In the genomic region with DNA sequence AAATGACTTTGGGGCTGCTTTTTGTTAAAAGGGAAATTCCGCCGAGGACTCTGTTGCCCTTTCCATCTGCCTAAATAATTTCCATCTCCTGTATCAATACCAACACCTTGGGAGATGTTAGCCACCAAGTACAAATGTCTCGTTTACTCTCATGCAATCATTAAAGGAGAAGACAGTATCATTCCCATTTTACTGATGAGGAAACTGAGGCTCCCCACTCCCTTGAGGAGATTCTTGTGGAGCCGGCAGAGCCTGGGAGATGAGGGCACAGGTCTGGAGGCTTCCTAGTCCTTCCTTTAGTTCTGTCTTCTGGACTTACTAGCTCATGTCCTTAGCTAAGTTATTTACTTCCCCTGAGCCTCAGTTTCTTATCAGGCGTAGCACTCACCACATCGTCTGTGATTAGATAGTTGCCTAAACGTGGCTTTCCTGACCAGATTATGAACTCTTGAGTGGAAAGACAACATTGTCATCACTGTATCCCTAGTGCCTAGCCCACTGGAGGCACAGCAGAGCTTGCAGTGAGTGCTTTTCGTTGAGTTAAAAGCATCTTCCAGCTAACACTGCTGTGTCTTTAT, we compare ENCODE assay signal across 18 cellular contexts.
A peak's percentile ranks its signal among the peaks of the same experiment; 100 is the strongest.
DNase-seq lines count a peak whose midpoint lies in the region; ATAC-seq and TF ChIP-seq lines count a peak whose summit lies in the region.
"Had no signal": no experiment of that assay in that cellular context is flagged by ENCODE, and none has a peak within 500 bp of the region (broad histone marks: within the 10 kb centered on the region; RNA-seq: fewer than 3 reads in every experiment).

No MANE protein-coding gene starts in this region.

- no peak overlapping the region for H3K23ac ChIP-seq in IMR-90 (ENCODE audit: low read depth, low read length)

- no peaks in the 10 kb centered on the region for H3K36me3 ChIP-seq in IMR-90 (ENCODE audit: control insufficient read depth, insufficient read depth, low read length)
- H3K36me3 ChIP-seq: SJCRH30 had no signal

- H2BK5ac ChIP-seq in IMR-90 (ENCODE audit: low read depth, low read length, poor library complexity, severe bottlenecking): no peak overlapping the region

- no peaks in the 10 kb centered on the region for H3K27me3 Mint-ChIP-seq in WTC11 (ENCODE audit: low read depth)
- H3K27me3 Mint-ChIP-seq: B cell had no signal

- H4K91ac ChIP-seq in IMR-90 (ENCODE audit: insufficient read depth, low read depth, low read length): no peak overlapping the region

- H3K79me1 ChIP-seq in IMR-90 (ENCODE audit: low read depth in 1 of 2, low read length in 2 of 2): no peaks in the 10 kb centered on the region

- CTCF ChIA-PET in IMR-90 (lab: Yijun Ruan, JAX) (no interaction called here), WTC11 (lab: Charles Lee) (interaction anchor here (1.4 kb wide), 1 partner anchor 19 kb away, joined by 5 read pairs; no protein-coding TSS in a partner anchor)

- dilution Hi-C loops in IMR-90 (cut with HindIII; ENCODE audit: low sequenced_read_pairs, unreplicated experiment): no loop called here

- H2AK9ac ChIP-seq in IMR-90 (replicated peaks; ENCODE audit: low read depth, low read length, poor library complexity): no peak overlapping the region

- H3K9me3 ChIP-seq in IMR-90 (ENCODE audit: control insufficient read depth, insufficient read depth, low read length): no peaks in the 10 kb centered on the region
- H3K9me3 ChIP-seq: SJCRH30 had no signal

- in situ Hi-C loops in IMR-90 (cut with MboI; ENCODE audit: low sequenced_read_pairs): no loop called here

- no peak overlapping the region for H2BK120ac ChIP-seq in IMR-90 (ENCODE audit: low read depth, low read length)

- no peak overlapping the region for H4K8ac ChIP-seq in IMR-90 (ENCODE audit: low read depth in 2 of 2, low read length in 2 of 2)

- H3K18ac ChIP-seq in IMR-90 (ENCODE audit: low read depth, low read length): no peak overlapping the region

- H3K9ac ChIP-seq in IMR-90 (ENCODE audit: low read depth, low read length): no peak overlapping the region

- TF ChIP-seq POLR2A in IMR-90 (IDR thresholded peaks at IDR 0.05; ENCODE audit: low read depth, low read length): no peak

- no peak for TF ChIP-seq CTCF in IMR-90 (conservative IDR thresholded peaks at IDR 0.05; ENCODE audit: low read depth, low read length)
- no peak for TF ChIP-seq CTCF in WTC11 (IDR thresholded peaks at IDR 0.05)
- TF ChIP-seq CTCF in foreskin keratinocyte (conservative IDR thresholded peaks at IDR 0.05): no peak

- no peak overlapping the region for H3K4me3 Mint-ChIP-seq in WTC11
- H3K4me3 Mint-ChIP-seq: B cell, HFFc6 had no signal

- H2AK5ac ChIP-seq in IMR-90 (ENCODE audit: low read depth, low read length): no peak overlapping the region

- H3K36me3 Mint-ChIP-seq in WTC11: peaks cover 4% of the 10 kb centered on the region

- peaks cover 31% of the 10 kb centered on the region for H3K4me1 Mint-ChIP-seq in WTC11
- H3K4me1 Mint-ChIP-seq: B cell had no signal

- H2AFZ ChIP-seq in IMR-90 (replicated peaks; ENCODE audit: low read length, poor library complexity): no peak overlapping the region

- H3K9me1 ChIP-seq in IMR-90 (ENCODE audit: insufficient read depth, low read length): peaks cover 3% of the 10 kb centered on the region; the same call in 1 of the 2 replicates

- no peak overlapping the region for H3K56ac ChIP-seq in IMR-90 (ENCODE audit: extremely low read depth, insufficient read depth, low read length)

- no peak overlapping the region for H2BK20ac ChIP-seq in IMR-90 (ENCODE audit: low read depth, low read length)

- peaks cover 4% of the 10 kb centered on the region for H3K9me3 Mint-ChIP-seq in WTC11

- H3K27ac ChIP-seq in IMR-90 (ENCODE audit: insufficient read depth, low read length): no peak overlapping the region
- H3K27ac ChIP-seq in foreskin keratinocyte: peak overlapping the region; percentile 80
- H3K27ac ChIP-seq: SJCRH30 had no signal

- intact Hi-C loops in IMR-90 (cut with micrococcal nuclease): no loop called here

- no TSS peak for BruUV-seq in IMR-90 (replicated peaks; lab: Mats Ljungman, UMichigan)

- WGBS in IMR-90 (ENCODE audit: extremely low coverage in 2 of 2, insufficient read length in 1 of 2), 2 experiments: 0% methylated on average over 1 of the region's 8 CpGs; no CpG with 5 or more reads in 1 of the 2 experiments

- no peak overlapping the region for H4K5ac ChIP-seq in IMR-90 (ENCODE audit: low read depth, low read length)

- H3K27ac Mint-ChIP-seq in WTC11: peak overlapping the region; percentile 38; the same call in 1 of the 2 replicates
- H3K27ac Mint-ChIP-seq: B cell, HFFc6 had no signal

- no peaks in the 10 kb centered on the region for H3K27me3 ChIP-seq in IMR-90 (ENCODE audit: control insufficient read depth, insufficient read depth, low read length)
- H3K27me3 ChIP-seq in foreskin keratinocyte: no peaks in the 10 kb centered on the region
- H3K27me3 ChIP-seq: SJCRH30 had no signal

- no peak for TF ChIP-seq RAD21 in IMR-90 (IDR thresholded peaks at IDR 0.05; ENCODE audit: low read length)

- POLR2A ChIA-PET in IMR-90 (lab: Charles Lee; ENCODE audit: unreplicated experiment) (no interaction called here), WTC11 (lab: Charles Lee) (no interaction called here)

- H3K4me1 ChIP-seq in IMR-90 (ENCODE audit: control insufficient read depth, insufficient read depth, low read length) (peaks cover 6% of the 10 kb centered on the region), foreskin keratinocyte (peaks cover 17% of the 10 kb centered on the region)
- H3K4me1 ChIP-seq: SJCRH30 had no signal

- H3K4me3 ChIP-seq in IMR-90 (ENCODE audit: insufficient read depth, low read depth, low read length): no peak overlapping the region
- H3K4me3 ChIP-seq: SJCRH30 had no signal

- H4K20me1 ChIP-seq in IMR-90 (ENCODE audit: insufficient read depth, low read length): no peaks in the 10 kb centered on the region

- ATAC-seq in IMR-90 (ENCODE audit: low read depth): no peak
- ATAC-seq in WTC11: no peak
- no peak for ATAC-seq in foreskin keratinocyte
- ATAC-seq in GM18858 (IDR thresholded peaks at IDR 0.05; ENCODE audit: unreplicated experiment): no peak
- ATAC-seq: Panc1 had no signal

- H2BK15ac ChIP-seq in IMR-90 (ENCODE audit: low read depth, low read length): no peak overlapping the region

- H3K14ac ChIP-seq in IMR-90 (replicated peaks; ENCODE audit: low read depth, low read length): 0 out of 2 replicates have a peak overlapping the region, but pooled peaks have one; percentile 16

- peak; percentile 6 for DNase-seq in activated effector memory CD4-positive, alpha-beta T cell treated with anti-CD3 and anti-CD28 coated beads, Interleukin-2, amount 50 U/mL, for 16 hours
- no peak for DNase-seq in activated effector memory CD4-positive, alpha-beta T cell treated with Interleukin-2 at 50 U/mL for 16 hours
- DNase-seq in IMR-90 (no peak), WTC11 (ENCODE audit: low spot score) (no peak), foreskin keratinocyte (no peak), NCI-H187 treated with DMSO at 0.1 percent for 48 hours (lab: John Stamatoyannopoulos, UW) (no peak), T-helper 2 cell (no peak)
- DNase-seq: DMS 273 treated with DMSO at 0.1 percent for 48 hours, DMS79 treated with DMSO at 0.1 percent for 48 hours, HFFc6, NCI-H1092, NCI-H226, NCI-H510A treated with DMSO at 0.1 percent for 48 hours, NCI-H748 treated with DMSO at 0.1 percent for 48 hours, SJCRH30 had no signal

- H3K4me2 ChIP-seq in IMR-90 (ENCODE audit: low read depth, low read length): no peak overlapping the region

- no peak overlapping the region for H3K4ac ChIP-seq in IMR-90 (ENCODE audit: low read depth, low read length)

TF ChIP-seq in IMR-90, 13 proteins besides CTCF, POLR2A, EP300 and RAD21:
- TF ChIP-seq ELK1 (IDR thresholded peaks at IDR 0.05; ENCODE audit: borderline replicate concordance, low read depth, low read length): no peak
- no peak for TF ChIP-seq MXI1 (IDR thresholded peaks at IDR 0.05; ENCODE audit: borderline replicate concordance, low read depth, low read length)
- no peak for TF ChIP-seq USF2 (IDR thresholded peaks at IDR 0.05; ENCODE audit: low read depth, low read length)

TF ChIP-seq in WTC11, 78 proteins besides CTCF, POLR2A, EP300 and RAD21 (continues in another document):
- TF ChIP-seq RELA (CRISPR knock-in tag; IDR thresholded peaks at IDR 0.05; ENCODE audit: borderline replicate concordance) (no peak), RORB (CRISPR knock-in tag; IDR thresholded peaks at IDR 0.05) (no peak), CREM (CRISPR knock-in tag; IDR thresholded peaks at IDR 0.05) (no peak), ZMAT4 (CRISPR knock-in tag; IDR thresholded peaks at IDR 0.05) (no peak), ZBTB21 (CRISPR knock-in tag; IDR thresholded peaks at IDR 0.05; ENCODE audit: borderline replicate concordance) (no peak), AFF4 (CRISPR knock-in tag; IDR thresholded peaks at IDR 0.05; ENCODE audit: borderline replicate concordance) (no peak), TEAD4 (CRISPR knock-in tag; IDR thresholded peaks at IDR 0.05) (no peak)
